In the genomic region with DNA sequence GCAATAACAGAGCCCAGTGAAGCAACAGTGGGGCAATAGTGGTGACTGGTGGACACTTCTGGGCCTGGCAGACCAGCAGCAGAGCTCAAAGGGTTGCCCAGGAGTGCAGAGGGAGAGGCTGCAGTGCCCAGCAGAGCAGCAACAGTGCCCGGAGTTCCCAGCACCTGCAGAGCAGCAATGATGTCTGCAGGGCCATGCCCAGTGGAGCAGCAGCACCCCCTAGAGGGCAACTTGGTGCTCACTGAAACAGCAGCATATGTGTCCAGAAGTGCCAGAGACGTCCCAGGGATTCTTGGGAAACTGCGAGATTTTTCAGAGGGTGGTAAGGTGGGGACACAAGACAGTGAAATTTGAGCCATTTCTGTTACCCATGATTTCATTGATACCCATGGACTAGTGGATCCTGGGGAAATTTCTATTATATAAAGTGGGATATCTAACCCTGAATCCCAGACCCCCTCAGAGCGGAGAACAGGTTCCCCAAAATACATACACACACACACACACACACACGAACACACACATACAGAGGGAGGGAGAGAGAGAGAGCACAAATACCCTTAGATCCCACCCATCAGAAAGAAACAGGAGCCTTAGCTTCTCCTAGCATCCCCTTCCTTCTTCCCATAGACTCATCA, we compare ENCODE assay signal across 1 cellular context.
TF ChIP-seq lines count a peak whose summit lies in the region.

No MANE protein-coding gene starts in this region.

TF ChIP-seq in GM23338, 12 proteins besides CTCF, POLR2A, EP300 and RAD21 (continued from another document):
- no peak for TF ChIP-seq ETS1 (IDR thresholded peaks at IDR 0.05)
- TF ChIP-seq ZNF114 (CRISPR knock-in tag; IDR thresholded peaks at IDR 0.05): no peak
- no peak for TF ChIP-seq CREB1 (CRISPR knock-in tag; IDR thresholded peaks at IDR 0.05; ENCODE audit: low read depth)
- TF ChIP-seq ZNF331 (CRISPR knock-in tag; IDR thresholded peaks at IDR 0.05; ENCODE audit: low read depth): no peak
- no peak for TF ChIP-seq ZNF462 (CRISPR knock-in tag; IDR thresholded peaks at IDR 0.05)
- no peak for TF ChIP-seq EZH2phosphoT487 (IDR thresholded peaks at IDR 0.05; ENCODE audit: unreplicated experiment)
